In genomic region chr12:25769076-25769945, GRCh38 we compare ENCODE assay signal across 14 cellular contexts.
DNase-seq lines count a peak whose midpoint lies in the region; ATAC-seq and TF ChIP-seq lines count a peak whose summit lies in the region.
"Had no signal": no experiment of that assay in that cellular context is flagged by ENCODE, and none has a peak within 500 bp of the region (broad histone marks: within the 10 kb centered on the region; RNA-seq: fewer than 3 reads in every experiment).

No MANE protein-coding gene starts in this region.

- H3K4me3 Mint-ChIP-seq in activated naive CD4-positive, alpha-beta T cell treated with anti-CD3 and anti-CD28 coated beads for 36 hours = no peak overlapping the region
- H3K4me3 Mint-ChIP-seq in activated CD4-positive, alpha-beta memory T cell treated with anti-CD3 and anti-CD28 coated beads, Interleukin-2, amount 10 ng/mL, durations not matched to agents 7 days and 5 days = no peak overlapping the region
- H3K4me3 Mint-ChIP-seq: immature natural killer cell, neural crest cell had no signal

- intact Hi-C loops in Panc1 (cut with micrococcal nuclease; ENCODE audit: unreplicated experiment) (loop anchor here (10.0 kb wide), 1 partner anchor 335 kb away; no protein-coding TSS in a partner anchor), mucosa of descending colon (cut with DNase I, micrococcal nuclease) (no loop called here)
- intact Hi-C loops in activated naive CD4-positive, alpha-beta T cell treated with anti-CD3 and anti-CD28 coated beads for 36 hours (cut with micrococcal nuclease) = no loop called here

- TF ChIP-seq CTCF in Panc1 (IDR thresholded peaks at IDR 0.05) (no peak), mucosa of descending colon (IDR thresholded peaks at IDR 0.05) (no peak)

- peak; percentile 95 for ATAC-seq in Panc1
- ATAC-seq in mucosa of descending colon = peak; percentile 58
- no peak for ATAC-seq in HG03378 (IDR thresholded peaks at IDR 0.05; ENCODE audit: unreplicated experiment)
- ATAC-seq: Right ventricle myocardium inferior had no signal

- no peaks in the 10 kb centered on the region for H3K4me1 Mint-ChIP-seq in activated naive CD4-positive, alpha-beta T cell treated with anti-CD3 and anti-CD28 coated beads for 36 hours (ENCODE audit: low read depth)
- H3K4me1 Mint-ChIP-seq in activated CD4-positive, alpha-beta memory T cell treated with anti-CD3 and anti-CD28 coated beads, Interleukin-2, amount 10 ng/mL, durations not matched to agents 7 days and 5 days = no peaks in the 10 kb centered on the region
- H3K4me1 Mint-ChIP-seq: immature natural killer cell, neural crest cell had no signal

- no peaks in the 10 kb centered on the region for H3K27me3 Mint-ChIP-seq in activated naive CD4-positive, alpha-beta T cell treated with anti-CD3 and anti-CD28 coated beads for 36 hours (ENCODE audit: low read depth)
- H3K27me3 Mint-ChIP-seq in activated CD4-positive, alpha-beta memory T cell treated with anti-CD3 and anti-CD28 coated beads, Interleukin-2, amount 10 ng/mL, durations not matched to agents 7 days and 5 days = no peaks in the 10 kb centered on the region

- no TSS peak for BruUV-seq in Panc1 (replicated peaks; lab: Mats Ljungman, UMichigan)

- H3K9me3 ChIP-seq in Panc1 (ENCODE audit: control insufficient read depth, insufficient read depth, low read depth, low read length) (no peaks in the 10 kb centered on the region), mucosa of descending colon (no peaks in the 10 kb centered on the region)

- POLR2A ChIA-PET in Panc1 (lab: Charles Lee) = interaction anchor here (0.5 kb wide), 1 partner anchor 795 kb away, joined by 3 read pairs; no protein-coding TSS in a partner anchor
- POLR2A ChIA-PET in activated CD4-positive, alpha-beta memory T cell treated with anti-CD3 and anti-CD28 coated beads, Interleukin-2, amount 10 ng/mL, durations not matched to agents 7 days and 5 days (lab: Charles Lee) = no interaction called here

- no peaks in the 10 kb centered on the region for H3K9me3 Mint-ChIP-seq in activated naive CD4-positive, alpha-beta T cell treated with anti-CD3 and anti-CD28 coated beads for 36 hours
- H3K9me3 Mint-ChIP-seq in activated CD4-positive, alpha-beta memory T cell treated with anti-CD3 and anti-CD28 coated beads, Interleukin-2, amount 10 ng/mL, durations not matched to agents 7 days and 5 days = no peaks in the 10 kb centered on the region
- H3K9me3 Mint-ChIP-seq: neural crest cell had no signal

- DNase-seq in ELR (ENCODE audit: low read depth) (peak; percentile 93), Panc1 (ENCODE audit: low read depth, low spot score) (no peak), dermis blood vessel endothelial cell (peak; percentile 77), mucosa of descending colon (no peak), NCI-H2081 (lab: John Stamatoyannopoulos, UW) (no peak)
- no peak for DNase-seq in activated naive CD4-positive, alpha-beta T cell treated with anti-CD3 and anti-CD28 coated beads for 36 hours
- DNase-seq in activated CD4-positive, alpha-beta memory T cell treated with anti-CD3 and anti-CD28 coated beads, Interleukin-2, amount 10 ng/mL, durations not matched to agents 7 days and 5 days = no peak
- DNase-seq: activated CD4-positive, alpha-beta T cell treated with anti-CD3 and anti-CD28 coated beads for 1 hour; activated gamma-delta T cell; immature natural killer cell; NCI-H2227 treated with DMSO at 0.1 percent for 48 hours had no signal

- CTCF ChIA-PET in Panc1 (lab: Charles Lee) = no interaction called here
- CTCF ChIA-PET in activated naive CD4-positive, alpha-beta T cell treated with anti-CD3 and anti-CD28 coated beads for 36 hours (lab: Charles Lee) = no interaction called here
- CTCF ChIA-PET in activated CD4-positive, alpha-beta memory T cell treated with anti-CD3 and anti-CD28 coated beads, Interleukin-2, amount 10 ng/mL, durations not matched to agents 7 days and 5 days (lab: Charles Lee) = no interaction called here

- no peaks in the 10 kb centered on the region for H3K27me3 ChIP-seq in Panc1 (ENCODE audit: control insufficient read depth, insufficient read depth, low read length)

- peaks cover 4% of the 10 kb centered on the region; the same call in 1 of the 2 replicates for H3K4me1 ChIP-seq in Panc1 (ENCODE audit: control insufficient read depth, insufficient read depth, low read length)
- no peaks in the 10 kb centered on the region for H3K4me1 ChIP-seq in mucosa of descending colon (ENCODE audit: low read depth)

- H3K27ac Mint-ChIP-seq in activated naive CD4-positive, alpha-beta T cell treated with anti-CD3 and anti-CD28 coated beads for 36 hours = no peak overlapping the region
- H3K27ac Mint-ChIP-seq in activated CD4-positive, alpha-beta memory T cell treated with anti-CD3 and anti-CD28 coated beads, Interleukin-2, amount 10 ng/mL, durations not matched to agents 7 days and 5 days = no peak overlapping the region
- H3K27ac Mint-ChIP-seq: immature natural killer cell had no signal

- H3K4me3 ChIP-seq in Panc1 (ENCODE audit: low read depth in 2 of 2, low read length in 2 of 2) (no peak overlapping the region), mucosa of descending colon (no peak overlapping the region)

- no peaks in the 10 kb centered on the region for H3K36me3 ChIP-seq in Panc1 (ENCODE audit: control insufficient read depth, insufficient read depth, low read length)
- H3K36me3 ChIP-seq in mucosa of descending colon (ENCODE audit: low read depth) = no peaks in the 10 kb centered on the region

- no peaks in the 10 kb centered on the region for H3K36me3 Mint-ChIP-seq in activated naive CD4-positive, alpha-beta T cell treated with anti-CD3 and anti-CD28 coated beads for 36 hours (ENCODE audit: low read depth)
- H3K36me3 Mint-ChIP-seq in activated CD4-positive, alpha-beta memory T cell treated with anti-CD3 and anti-CD28 coated beads, Interleukin-2, amount 10 ng/mL, durations not matched to agents 7 days and 5 days (ENCODE audit: low read depth) = no peaks in the 10 kb centered on the region
- H3K36me3 Mint-ChIP-seq: immature natural killer cell had no signal

- in situ Hi-C loops in Panc1 (cut with HindIII; ENCODE audit: low pct_unique_long_range_greater_than_20kb, low sequenced_read_pairs) = no loop called here

- peak overlapping the region; percentile 3; the same call in 1 of the 2 replicates for H3K27ac ChIP-seq in Panc1 (ENCODE audit: low read length)

Comparison
In these comparisons a context has a peak if more than half of its experiments do, and no peak if none do; other contexts are left out.
1. DNase-seq: peak in ELR (single experiment) and dermis blood vessel endothelial cell (single experiment); none in Panc1 (single experiment), mucosa of descending colon (0 of 3), NCI-H2081 (0 of 2), activated naive CD4-positive, alpha-beta T cell treated with anti-CD3 and anti-CD28 coated beads for 36 hours (single experiment) and activated CD4-positive, alpha-beta memory T cell treated with anti-CD3 and anti-CD28 coated beads, Interleukin-2, amount 10 ng/mL, durations not matched to agents 7 days and 5 days (single experiment).